In genomic region chr3:58048301-58048700, GRCh38 we compare ENCODE assay signal across 1 cellular context.
TF ChIP-seq lines count a peak whose summit lies in the region.

No MANE protein-coding gene starts in this region.

TF ChIP-seq in IMR-90, 13 proteins besides CTCF, POLR2A, EP300 and RAD21 (continued from another document):
- TF ChIP-seq ELK1 (IDR thresholded peaks at IDR 0.05; ENCODE audit: borderline replicate concordance, low read depth, low read length) (no peak), MAFK (IDR thresholded peaks at IDR 0.05; ENCODE audit: low read depth, low read length) (no peak), FOS (IDR thresholded peaks at IDR 0.05; ENCODE audit: low read depth, low read length) (no peak), CHD1 (IDR thresholded peaks at IDR 0.05; ENCODE audit: low read depth, low read length) (no peak), RFX5 (IDR thresholded peaks at IDR 0.05; ENCODE audit: low read depth, low read length) (no peak), BHLHE40 (IDR thresholded peaks at IDR 0.05; ENCODE audit: low read depth, low read length) (no peak), MAZ (IDR thresholded peaks at IDR 0.05; ENCODE audit: borderline replicate concordance, low read depth, low read length) (no peak), RCOR1 (IDR thresholded peaks at IDR 0.05; ENCODE audit: insufficient replicate concordance, low read length) (no peak), MXI1 (IDR thresholded peaks at IDR 0.05; ENCODE audit: borderline replicate concordance, low read depth, low read length) (no peak), SMC3 (IDR thresholded peaks at IDR 0.05; ENCODE audit: low read depth, low read length) (no peak)
- TF ChIP-seq, protein P1, sequence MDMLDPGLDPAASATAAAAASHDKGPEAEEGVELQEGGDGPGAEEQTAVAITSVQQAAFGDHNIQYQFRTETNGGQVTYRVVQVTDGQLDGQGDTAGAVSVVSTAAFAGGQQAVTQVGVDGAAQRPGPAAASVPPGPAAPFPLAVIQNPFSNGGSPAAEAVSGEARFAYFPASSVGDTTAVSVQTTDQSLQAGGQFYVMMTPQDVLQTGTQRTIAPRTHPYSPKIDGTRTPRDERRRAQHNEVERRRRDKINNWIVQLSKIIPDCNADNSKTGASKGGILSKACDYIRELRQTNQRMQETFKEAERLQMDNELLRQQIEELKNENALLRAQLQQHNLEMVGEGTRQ (IDR thresholded peaks at IDR 0.05; ENCODE audit: low read depth, low read length) = no peak
